ENCODE assay signal across 9 cellular contexts in the genomic region with DNA sequence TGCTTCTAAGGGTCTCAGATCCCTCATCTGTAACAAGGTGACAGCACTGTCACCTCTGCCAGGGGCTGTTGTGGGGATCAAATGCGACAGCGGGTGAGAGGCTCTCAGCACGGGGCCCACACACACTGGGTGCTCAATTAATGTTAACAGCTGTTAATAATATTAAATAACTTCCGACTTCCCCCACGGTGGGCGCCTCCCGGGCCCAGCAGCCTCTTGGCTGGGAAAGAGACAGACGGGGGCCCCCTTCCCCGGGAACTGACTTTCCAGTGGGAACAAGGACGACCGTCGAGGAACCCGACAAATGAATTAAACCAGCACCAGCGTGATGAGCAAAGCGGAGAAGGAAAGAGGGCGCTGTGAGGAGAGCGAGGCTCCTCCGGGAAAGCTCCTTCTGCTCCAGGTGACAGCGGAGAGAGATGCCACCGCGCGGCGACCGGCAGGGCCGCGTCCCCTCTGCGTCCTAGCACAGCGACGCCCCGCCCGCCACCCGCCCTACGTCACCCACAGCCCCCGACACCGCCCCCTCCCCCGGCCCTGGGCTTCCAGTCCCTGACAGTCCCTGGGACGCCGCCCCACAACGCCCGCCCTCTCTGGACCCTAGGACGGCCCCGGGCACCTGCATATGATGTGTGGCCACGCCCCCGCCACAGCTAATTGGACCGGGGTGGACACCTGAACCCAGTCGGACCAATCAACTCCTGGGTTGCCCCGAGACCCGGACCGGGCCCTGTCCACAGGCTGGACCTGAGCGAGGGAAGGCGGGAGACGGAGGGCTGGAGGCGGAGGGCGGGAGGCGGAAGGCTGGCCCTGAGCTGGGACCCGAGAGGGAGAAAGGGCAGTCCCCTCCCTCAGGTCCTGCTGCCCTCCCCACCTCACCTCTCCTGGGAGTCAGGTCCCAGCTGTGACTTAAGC. TPM values are rescaled to one million over a fixed set of nuclear protein-coding genes. Genes with fewer than 3 reads are reported as not detected.
DNase-seq lines count a peak whose midpoint lies in the region; FAIRE-seq and TF ChIP-seq lines count a peak whose summit lies in the region.
"Had no signal": no experiment of that assay in that cellular context is flagged by ENCODE, and none has a peak within 500 bp of the region (broad histone marks: within the 10 kb centered on the region; RNA-seq: fewer than 3 reads in every experiment).

No MANE protein-coding gene starts in this region.

- in situ Hi-C loops in transverse colon (cut with MboI; ENCODE audit: low pct_ligation_motif_present in 1 of 4, low pct_unique_long_range_greater_than_20kb in 1 of 4, low sequenced_read_pairs in 3 of 4) = loop anchor here in 1 of 4 donors (25.0 kb wide), 1 partner anchor 1448 kb away; the partner anchor contains the start of genes MECR and PTPRU

- 18% methylated on average over 25 of the region's 56 CpGs; no CpG with 5 or more reads in 1 of the 2 donors for WGBS in transverse colon (ENCODE audit: low coverage in 1 of 2), 2 donors

- H3K36me3 ChIP-seq in kidney (ENCODE audit: control insufficient read depth in 1 of 2, insufficient read depth in 2 of 2, low read length in 2 of 2) = no peaks in the 10 kb centered on the region
- no peaks in the 10 kb centered on the region for H3K36me3 ChIP-seq in transverse colon
- no peaks in the 10 kb centered on the region for H3K36me3 ChIP-seq in BE2C

- H3K27ac ChIP-seq in kidney (ENCODE audit: low read depth in 2 of 2, low read length in 2 of 2) = peak overlapping the region in 1 of 2 donors; percentile 7
- H3K27ac ChIP-seq in transverse colon = peak overlapping the region in 1 of 4 donors; percentile 35

- H3K9me3 ChIP-seq in kidney (ENCODE audit: control insufficient read depth in 1 of 2, low read length in 2 of 2) (no peaks in the 10 kb centered on the region), transverse colon (no peaks in the 10 kb centered on the region), BE2C (no peaks in the 10 kb centered on the region)

- TF ChIP-seq POLR2A in transverse colon (IDR thresholded peaks at IDR 0.05) (no peak), erythroblast (IDR thresholded peaks at IDR 0.05; ENCODE audit: low read length) (no peak)

- intact Hi-C loops in kidney (cut with DNase I) = no loop called here
- intact Hi-C loops in transverse colon (cut with DNase I; ENCODE audit: low total_unique reads) = no loop called here

- H3K4me1 ChIP-seq in kidney (ENCODE audit: control insufficient read depth in 1 of 2, insufficient read depth in 1 of 2, low read depth in 1 of 2, low read length in 2 of 2) (no peaks in the 10 kb centered on the region), transverse colon (peaks cover 4 to 8% (median 6%) of the 10 kb centered on the region in 4 donors), BE2C (peaks cover 4% of the 10 kb centered on the region; the same call in 1 of the 2 replicates)

- H3K4me3 ChIP-seq in kidney (ENCODE audit: low read length in 2 of 2) = peak overlapping the region; percentile 14 to 60
- H3K4me3 ChIP-seq in transverse colon = peak overlapping the region in 2 of 4 donors; percentile 12 to 17
- no peak overlapping the region for H3K4me3 ChIP-seq in BE2C (ENCODE audit: low read depth, low read length)

- TF ChIP-seq CTCF in kidney (IDR thresholded peaks at IDR 0.05; ENCODE audit: borderline replicate concordance, extremely low read depth, insufficient read depth) = no peak
- peak in 1 of 5 experiments; percentile 6 for TF ChIP-seq CTCF in transverse colon (IDR thresholded peaks at IDR 0.05)
- no peak for TF ChIP-seq CTCF in BE2C (IDR thresholded peaks at IDR 0.05; ENCODE audit: low read depth, low read length)

- peaks cover 48% of the 10 kb centered on the region for H3K27me3 ChIP-seq in transverse colon
- H3K27me3 ChIP-seq in BE2C = no peaks in the 10 kb centered on the region

- no peak for TF ChIP-seq EP300 in transverse colon (IDR thresholded peaks at IDR 0.05; ENCODE audit: low read depth)

- no peak for FAIRE-seq in kidney (lab: Jason Lieb, UNC)

- no peak overlapping the region for H3K9ac ChIP-seq in kidney (ENCODE audit: low read length in 2 of 2)

- DNase-seq in activated CD8-positive, alpha-beta memory T cell treated with anti-CD3 and anti-CD28 coated beads for 24 hours = peak; percentile 66
- no peak for DNase-seq in activated CD8-positive, alpha-beta memory T cell treated with anti-CD3 and anti-CD28 coated beads, Interleukin-2, amount 50 U/mL, for 48 hours
- peak; percentile 17 for DNase-seq in activated naive CD4-positive, alpha-beta T cell treated with anti-CD3 and anti-CD28 coated beads, Interleukin-2, amount 50 U/mL, for 16 hours
- DNase-seq in kidney (peak; percentile 95), transverse colon (peak; percentile 78), BE2C (no peak), erythroblast (lab: John Stamatoyannopoulos, UW) (no peak), globus pallidus (ENCODE audit: low spot score) (no peak)

RNA-seq across cellular contexts. Expression of gene MATN1, which starts 38.2 kb away (rescaled TPM):
- total RNA-seq in kidney (0.13 TPM), transverse colon (not detected)
- not detected for polyA plus RNA-seq in kidney (ENCODE audit: insufficient read depth, low read depth, low replicate concordance)
- polyA plus RNA-seq in BE2C (2012; ENCODE audit: insufficient read depth, insufficient read length, low read depth) = not detected
- polyA plus RNA-seq: CD4-positive, CD25-positive, alpha-beta regulatory T cell had no signal

Comparison
In these comparisons a context has a peak if more than half of its experiments do, and no peak if none do; other contexts are left out.
1. DNase-seq: peak in activated CD8-positive, alpha-beta memory T cell treated with anti-CD3 and anti-CD28 coated beads for 24 hours (single experiment), activated naive CD4-positive, alpha-beta T cell treated with anti-CD3 and anti-CD28 coated beads, Interleukin-2, amount 50 U/mL, for 16 hours (single experiment), kidney (single experiment) and transverse colon (single experiment); none in activated CD8-positive, alpha-beta memory T cell treated with anti-CD3 and anti-CD28 coated beads, Interleukin-2, amount 50 U/mL, for 48 hours (single experiment), BE2C (single experiment), erythroblast (0 of 2) and globus pallidus (single experiment).